ENCODE assay signal across 13 cellular contexts in genomic region chr20:61608275-61609085, GRCh38.
A peak's percentile ranks its signal among the peaks of the same experiment; 100 is the strongest.
DNase-seq lines count a peak whose midpoint lies in the region; ATAC-seq and TF ChIP-seq lines count a peak whose summit lies in the region.
"Had no signal": no experiment of that assay in that cellular context is flagged by ENCODE, and none has a peak within 500 bp of the region (broad histone marks: within the 10 kb centered on the region; RNA-seq: fewer than 3 reads in every experiment).

No MANE protein-coding gene starts in this region.

- no peak overlapping the region for H3K27ac ChIP-seq in effector memory CD4-positive, alpha-beta T cell (ENCODE audit: insufficient read depth, low read length, poor library complexity, severe bottlenecking)
- no peak overlapping the region for H3K27ac ChIP-seq in colonic mucosa
- H3K27ac ChIP-seq: neutrophil, Peyer's patch had no signal

- H3K36me3 Mint-ChIP-seq in activated CD4-positive, alpha-beta T cell treated with anti-CD3 and anti-CD28 coated beads, Interleukin-2, amount 10 ng/mL, durations not matched to agents 24 days and 14 days (ENCODE audit: low read depth) = no peaks in the 10 kb centered on the region
- H3K36me3 Mint-ChIP-seq in progenitor cell of endocrine pancreas (ENCODE audit: insufficient read depth) = no peaks in the 10 kb centered on the region
- H3K36me3 Mint-ChIP-seq: activated naive CD8-positive, alpha-beta T cell treated with anti-CD3 and anti-CD28 coated beads for 36 hours had no signal

- H3K9me3 Mint-ChIP-seq in activated CD4-positive, alpha-beta T cell treated with anti-CD3 and anti-CD28 coated beads, Interleukin-2, amount 10 ng/mL, durations not matched to agents 24 days and 14 days = no peaks in the 10 kb centered on the region
- H3K9me3 Mint-ChIP-seq in progenitor cell of endocrine pancreas (ENCODE audit: low read depth) = peaks cover 6% of the 10 kb centered on the region
- H3K9me3 Mint-ChIP-seq: activated naive CD8-positive, alpha-beta T cell treated with anti-CD3 and anti-CD28 coated beads for 36 hours had no signal

- H3K27me3 ChIP-seq in effector memory CD4-positive, alpha-beta T cell (replicated peaks; ENCODE audit: control insufficient read depth, insufficient read depth, low read length, poor library complexity, severe bottlenecking) = no peaks in the 10 kb centered on the region
- no peaks in the 10 kb centered on the region for H3K27me3 ChIP-seq in colonic mucosa
- H3K27me3 ChIP-seq: neutrophil, Peyer's patch had no signal

- H3K9me3 ChIP-seq in effector memory CD4-positive, alpha-beta T cell (ENCODE audit: control insufficient read depth, low read length) = no peaks in the 10 kb centered on the region
- H3K9me3 ChIP-seq in colonic mucosa = no peaks in the 10 kb centered on the region
- H3K9me3 ChIP-seq: Peyer's patch had no signal

- H3K27me3 Mint-ChIP-seq in activated CD4-positive, alpha-beta T cell treated with anti-CD3 and anti-CD28 coated beads, Interleukin-2, amount 10 ng/mL, durations not matched to agents 24 days and 14 days = no peaks in the 10 kb centered on the region
- H3K27me3 Mint-ChIP-seq in progenitor cell of endocrine pancreas = peaks cover 22% of the 10 kb centered on the region
- H3K27me3 Mint-ChIP-seq: activated naive CD8-positive, alpha-beta T cell treated with anti-CD3 and anti-CD28 coated beads for 36 hours had no signal

- intact Hi-C loops in activated CD4-positive, alpha-beta T cell treated with anti-CD3 and anti-CD28 coated beads, Interleukin-2, amount 10 ng/mL, durations not matched to agents 24 days and 14 days (cut with micrococcal nuclease) = no loop called here
- intact Hi-C loops in colonic mucosa (cut with DNase I) = no loop called here

- no peaks in the 10 kb centered on the region for H3K36me3 ChIP-seq in effector memory CD4-positive, alpha-beta T cell (ENCODE audit: control insufficient read depth, insufficient read depth, low read length)
- H3K36me3 ChIP-seq in colonic mucosa = no peaks in the 10 kb centered on the region
- H3K36me3 ChIP-seq: neutrophil, Peyer's patch had no signal

- DNase-seq in activated CD4-positive, alpha-beta T cell treated with anti-CD3 and anti-CD28 coated beads, Interleukin-2, amount 10 ng/mL, durations not matched to agents 24 days and 14 days = peak; percentile 60
- DNase-seq in activated CD4-positive, alpha-beta T cell treated with anti-CD3 and anti-CD28 coated beads, Interleukin-2, amount 50 U/mL, for 1 hour = no peak
- DNase-seq in NCI-H460 (ENCODE audit: extremely low read depth, low read depth) (peak; percentile 24), ecto neural progenitor cell (ENCODE audit: low spot score) (peak; percentile 74), progenitor cell of endocrine pancreas (ENCODE audit: low spot score, unreplicated experiment) (peak; percentile 77), colonic mucosa (no peak)
- DNase-seq in effector memory CD4-positive, alpha-beta T cell = no peak
- DNase-seq: activated naive CD8-positive, alpha-beta T cell treated with anti-CD3 and anti-CD28 coated beads for 36 hours; NCI-H1694; Peyer's patch had no signal

- ATAC-seq in HG02642 (IDR thresholded peaks at IDR 0.05; ENCODE audit: poor library complexity, unreplicated experiment) = no peak
- ATAC-seq: activated CD4-positive, CD25-positive, alpha-beta regulatory T cell treated with anti-CD3 and anti-CD28 coated beads, Interleukin-2, amount 50 U/mL, for 24 hours had no signal

- no peak overlapping the region for H3K4me3 ChIP-seq in effector memory CD4-positive, alpha-beta T cell (ENCODE audit: insufficient read depth, low read depth, low read length, poor library complexity, severe bottlenecking)
- no peak overlapping the region for H3K4me3 ChIP-seq in colonic mucosa
- H3K4me3 ChIP-seq: Peyer's patch had no signal

- H3K4me1 ChIP-seq in effector memory CD4-positive, alpha-beta T cell (ENCODE audit: control insufficient read depth, insufficient read depth, low read length, poor library complexity, severe bottlenecking) = no peaks in the 10 kb centered on the region
- H3K4me1 ChIP-seq in colonic mucosa = no peaks in the 10 kb centered on the region
- H3K4me1 ChIP-seq: Peyer's patch had no signal

- TF ChIP-seq CTCF in progenitor cell of endocrine pancreas (IDR thresholded peaks at IDR 0.05; ENCODE audit: unreplicated experiment) (no peak), colonic mucosa (IDR thresholded peaks at IDR 0.05) (no peak)

- H3K9ac ChIP-seq in colonic mucosa (ENCODE audit: low read depth in 2 of 2, low read length in 2 of 2) = no peak overlapping the region

- no peak overlapping the region for H3K4me3 Mint-ChIP-seq in activated CD4-positive, alpha-beta T cell treated with anti-CD3 and anti-CD28 coated beads, Interleukin-2, amount 10 ng/mL, durations not matched to agents 24 days and 14 days
- H3K4me3 Mint-ChIP-seq in progenitor cell of endocrine pancreas (ENCODE audit: low read depth) = no peak overlapping the region
- H3K4me3 Mint-ChIP-seq: activated naive CD8-positive, alpha-beta T cell treated with anti-CD3 and anti-CD28 coated beads for 36 hours had no signal

- no peaks in the 10 kb centered on the region for H3K4me1 Mint-ChIP-seq in activated CD4-positive, alpha-beta T cell treated with anti-CD3 and anti-CD28 coated beads, Interleukin-2, amount 10 ng/mL, durations not matched to agents 24 days and 14 days
- H3K4me1 Mint-ChIP-seq in progenitor cell of endocrine pancreas (ENCODE audit: low read depth) = no peaks in the 10 kb centered on the region
- H3K4me1 Mint-ChIP-seq: activated naive CD8-positive, alpha-beta T cell treated with anti-CD3 and anti-CD28 coated beads for 36 hours had no signal

- H3K27ac Mint-ChIP-seq in activated CD4-positive, alpha-beta T cell treated with anti-CD3 and anti-CD28 coated beads, Interleukin-2, amount 10 ng/mL, durations not matched to agents 24 days and 14 days = no peak overlapping the region
- H3K27ac Mint-ChIP-seq in progenitor cell of endocrine pancreas = no peak overlapping the region
- H3K27ac Mint-ChIP-seq: activated naive CD8-positive, alpha-beta T cell treated with anti-CD3 and anti-CD28 coated beads for 36 hours had no signal

Comparison
In these comparisons a context has a peak if more than half of its experiments do, and no peak if none do; other contexts are left out.
1. DNase-seq: peak in activated CD4-positive, alpha-beta T cell treated with anti-CD3 and anti-CD28 coated beads, Interleukin-2, amount 10 ng/mL, durations not matched to agents 24 days and 14 days (single experiment), NCI-H460 (single experiment), ecto neural progenitor cell (single experiment) and progenitor cell of endocrine pancreas (single experiment); none in activated CD4-positive, alpha-beta T cell treated with anti-CD3 and anti-CD28 coated beads, Interleukin-2, amount 50 U/mL, for 1 hour (single experiment), effector memory CD4-positive, alpha-beta T cell (0 of 3) and colonic mucosa (single experiment).